Comparison of ENCODE assay signal across 8 cellular contexts in genomic region chr22:19853879-19854777, GRCh38. TPM values are rescaled to one million over a fixed set of nuclear protein-coding genes. Genes with fewer than 3 reads are reported as not detected.
DNase-seq lines count a peak whose midpoint lies in the region; ATAC-seq, FAIRE-seq and TF ChIP-seq lines count a peak whose summit lies in the region.

No MANE protein-coding gene starts in this region.

- CTCF ChIA-PET in Caco-2 (lab: Charles Lee) (interaction anchor here (0.7 to 1.1 kb wide), 4 partner anchors 56 to 130 kb away, joined by 3 to 5 read pairs (median 3); partner anchors contain the start of gene GP1BB), endothelial cell of umbilical vein (lab: Charles Lee) (interaction anchor here (0.7 to 2.3 kb wide), 9 partner anchors 10 to 130 kb away, joined by 3 to 12 read pairs (median 4); partner anchors contain the start of gene GP1BB)

- H3K27ac ChIP-seq in GM23338 (ENCODE audit: low read depth) = no peak overlapping the region
- H3K27ac ChIP-seq in RWPE2 (ENCODE audit: poor library complexity, severe bottlenecking) = peak overlapping the region; percentile 77
- H3K27ac ChIP-seq in endothelial cell of umbilical vein (ENCODE audit: insufficient read depth, low read depth, low read length) = peak overlapping the region; percentile 42
- H3K27ac ChIP-seq in muscle layer of colon (ENCODE audit: low read depth, low read length) = peak overlapping the region; percentile 77

- H4K20me1 ChIP-seq in GM23338 (replicated peaks; ENCODE audit: insufficient read depth) (peaks cover 4% of the 10 kb centered on the region; the same call in 1 of the 2 replicates), endothelial cell of umbilical vein (replicated peaks; ENCODE audit: control insufficient read depth, extremely low read depth, insufficient read depth, low read length) (no peaks in the 10 kb centered on the region)

- H2AFZ ChIP-seq in GM23338 (peak overlapping the region; percentile 83; the same call in 1 of the 2 replicates), endothelial cell of umbilical vein (ENCODE audit: low read depth, low read length) (peak overlapping the region; percentile 23)

- H3K9me3 Mint-ChIP-seq in Caco-2 (ENCODE audit: unreplicated experiment) (no peaks in the 10 kb centered on the region), GM23338 (no peaks in the 10 kb centered on the region)

- dilution Hi-C loops in endothelial cell of umbilical vein (cut with MboI; ENCODE audit: extremely low pct_ligation_motif_present, low sequenced_read_pairs) = no loop called here

- BruUV-seq in Caco-2 (replicated peaks; lab: Mats Ljungman, UMichigan) (TSS peak; percentile 36), endothelial cell of umbilical vein (replicated peaks; lab: Mats Ljungman, UMichigan) (TSS peak; percentile 37)

- intact Hi-C loops in Caco-2 (cut with micrococcal nuclease; ENCODE audit: unreplicated experiment) = loop anchor here (2.0 kb wide), 2 partner anchors 27 to 123 kb away; no protein-coding TSS in a partner anchor
- intact Hi-C loops in endothelial cell of umbilical vein (cut with micrococcal nuclease) = loop anchor here (1.0 to 5.0 kb wide), 5 partner anchors 10 to 123 kb away; no protein-coding TSS in a partner anchor

- H3K79me2 ChIP-seq in GM23338 (replicated peaks; ENCODE audit: insufficient read depth) (peaks cover 37% of the 10 kb centered on the region), endothelial cell of umbilical vein (ENCODE audit: control insufficient read depth, insufficient read depth, low read length) (peaks cover 52% of the 10 kb centered on the region)

- peak overlapping the region; percentile 70 for H3K9ac ChIP-seq in endothelial cell of umbilical vein (replicated peaks; ENCODE audit: extremely low read depth, insufficient read depth, low read length)
- peak overlapping the region; percentile 93 for H3K9ac ChIP-seq in muscle layer of colon (ENCODE audit: low read length)

- no peaks in the 10 kb centered on the region for H3K9me1 ChIP-seq in endothelial cell of umbilical vein (replicated peaks; ENCODE audit: control insufficient read depth, extremely low read depth, insufficient read depth, low read length)

- H3K4me1 ChIP-seq in Caco-2 (peaks cover 44% of the 10 kb centered on the region), GM23338 (ENCODE audit: insufficient read depth) (peaks cover 19% of the 10 kb centered on the region; the same call in 1 of the 2 replicates), RWPE2 (ENCODE audit: insufficient read depth, poor library complexity, severe bottlenecking) (peaks cover 22% of the 10 kb centered on the region), endothelial cell of umbilical vein (ENCODE audit: control insufficient read depth, extremely low read depth, insufficient read depth, low read length) (peaks cover 32% of the 10 kb centered on the region), muscle layer of colon (ENCODE audit: insufficient read depth, low read length) (peaks cover 25% of the 10 kb centered on the region)

- H3K4me3 ChIP-seq in Caco-2 (ENCODE audit: low read depth, low read length) = peak overlapping the region; percentile 87
- H3K4me3 ChIP-seq in GM23338 = peak overlapping the region; percentile 96
- peak overlapping the region; percentile 65 for H3K4me3 ChIP-seq in RWPE2 (ENCODE audit: severe bottlenecking)
- peak overlapping the region; percentile 78 to 97 (median 88) for H3K4me3 ChIP-seq in endothelial cell of umbilical vein (replicated peaks in 1 of 3; ENCODE audit: insufficient read depth in 1 of 3, low read depth in 1 of 3, low read length in 3 of 3)
- peak overlapping the region; percentile 83 to 90 for H3K4me3 ChIP-seq in muscle layer of colon (ENCODE audit: low read depth in 1 of 2, low read length in 2 of 2)

- no peaks in the 10 kb centered on the region for H3K9me3 ChIP-seq in Caco-2
- no peaks in the 10 kb centered on the region for H3K9me3 ChIP-seq in RWPE2 (ENCODE audit: severe bottlenecking)
- no peaks in the 10 kb centered on the region for H3K9me3 ChIP-seq in endothelial cell of umbilical vein (replicated peaks; ENCODE audit: control insufficient read depth, insufficient read depth, low read length)
- H3K9me3 ChIP-seq in muscle layer of colon (ENCODE audit: low read length) = no peaks in the 10 kb centered on the region

- H3K27ac Mint-ChIP-seq in Caco-2 (ENCODE audit: unreplicated experiment) (peak overlapping the region; percentile 87), GM23338 (peak overlapping the region; percentile 68)

- no peak for TF ChIP-seq POLR2A in endothelial cell of umbilical vein (IDR thresholded peaks at IDR 0.05; ENCODE audit: low read depth, low read length)

- H3K27me3 ChIP-seq in Caco-2 (replicated peaks; ENCODE audit: control insufficient read depth, insufficient read depth, low read length) (no peaks in the 10 kb centered on the region), GM23338 (ENCODE audit: insufficient read depth) (no peaks in the 10 kb centered on the region), RWPE2 (ENCODE audit: insufficient read depth, poor library complexity, severe bottlenecking) (no peaks in the 10 kb centered on the region), endothelial cell of umbilical vein (ENCODE audit: control insufficient read depth in 2 of 2, insufficient read depth in 2 of 2, low read length in 2 of 2) (no peaks in the 10 kb centered on the region), muscle layer of colon (ENCODE audit: control insufficient read depth in 1 of 2, insufficient read depth in 2 of 2, low read length in 2 of 2) (no peaks in the 10 kb centered on the region)

- H3K27me3 Mint-ChIP-seq in Caco-2 (ENCODE audit: insufficient read depth, unreplicated experiment) (no peaks in the 10 kb centered on the region), GM23338 (ENCODE audit: insufficient read depth, low read depth, poor library complexity) (peaks cover 19% of the 10 kb centered on the region)

- DNase-seq in Caco-2 (peak in 1 of 2 experiments; percentile 32), GM23338 (ENCODE audit: low spot score) (no peak), RWPE2 (ENCODE audit: low spot score) (no peak), endothelial cell of umbilical vein (ENCODE audit: low read depth, low spot score) (no peak), cerebellar cortex (ENCODE audit: low spot score) (no peak), NCI-H1436 treated with DMSO at 0.1 percent for 48 hours (lab: John Stamatoyannopoulos, UW) (no peak), NCI-H82 treated with DMSO at 0.1 percent for 48 hours (lab: John Stamatoyannopoulos, UW; ENCODE audit: unreplicated experiment) (no peak)

- 0 out of 2 replicates have a peak, but pooled peaks cover 4% of the 10 kb centered on the region for H3F3A ChIP-seq in GM23338 (replicated peaks; ENCODE audit: low read depth)

- FAIRE-seq in endothelial cell of umbilical vein (lab: Jason Lieb, UNC) = peak; percentile 47

- POLR2A ChIA-PET in Caco-2 (lab: Charles Lee) (interaction anchor here (1.4 kb wide), 1 partner anchor 21 kb away, joined by 8 read pairs; no protein-coding TSS in a partner anchor), endothelial cell of umbilical vein (lab: Charles Lee) (interaction anchor here (0.9 to 1.3 kb wide), 3 partner anchors 11 to 36 kb away, joined by 3 to 4 read pairs (median 3); no protein-coding TSS in a partner anchor)

- TF ChIP-seq CTCF in Caco-2 (IDR thresholded peaks at IDR 0.05; ENCODE audit: insufficient read depth in 1 of 2, low read depth in 1 of 2, low read length in 1 of 2, severe bottlenecking in 1 of 2, unreplicated experiment in 1 of 2) (no peak), GM23338 (conservative IDR thresholded peaks at IDR 0.05; ENCODE audit: low read depth in 2 of 2) (no peak), RWPE2 (IDR thresholded peaks at IDR 0.05; ENCODE audit: poor library complexity, severe bottlenecking) (no peak), endothelial cell of umbilical vein (IDR thresholded peaks at IDR 0.05; ENCODE audit: extremely low read depth in 1 of 2, insufficient read depth in 1 of 2, low read depth in 1 of 2, low read length in 2 of 2) (no peak)

- H3K9me2 ChIP-seq in GM23338 (ENCODE audit: insufficient read depth) = no peaks in the 10 kb centered on the region

- H3K36me3 Mint-ChIP-seq in Caco-2 (ENCODE audit: insufficient read depth, unreplicated experiment) = peaks cover 42% of the 10 kb centered on the region
- H3K36me3 Mint-ChIP-seq in GM23338 (ENCODE audit: low read depth) = peaks cover 32% of the 10 kb centered on the region

- peaks cover 6% of the 10 kb centered on the region for H3K36me3 ChIP-seq in Caco-2 (ENCODE audit: control insufficient read depth, insufficient read depth, low read length)
- no peaks in the 10 kb centered on the region; the same call in 1 of the 2 replicates for H3K36me3 ChIP-seq in GM23338 (ENCODE audit: insufficient read depth)
- peaks cover 34% of the 10 kb centered on the region for H3K36me3 ChIP-seq in RWPE2 (ENCODE audit: low read depth)
- peaks cover 15 to 25% of the 10 kb centered on the region in 2 experiments for H3K36me3 ChIP-seq in endothelial cell of umbilical vein (ENCODE audit: control insufficient read depth in 2 of 2, extremely low read depth in 1 of 2, insufficient read depth in 2 of 2, low read length in 2 of 2)
- peaks cover 31% of the 10 kb centered on the region for H3K36me3 ChIP-seq in muscle layer of colon (ENCODE audit: insufficient read depth, low read length)

- H3K4me1 Mint-ChIP-seq in Caco-2 (ENCODE audit: low read depth, unreplicated experiment) (peaks cover 33% of the 10 kb centered on the region), GM23338 (peaks cover 41% of the 10 kb centered on the region)

- ATAC-seq in GM23338 (peak; percentile 15), RWPE2 (ENCODE audit: low read depth) (0 out of 3 replicates have a peak, but pooled peaks have one; percentile 0)

- peak overlapping the region; percentile 98 for H3K4me2 ChIP-seq in GM23338
- H3K4me2 ChIP-seq in endothelial cell of umbilical vein (ENCODE audit: insufficient read depth, low read length) = peak overlapping the region; percentile 89

- H3K4me3 Mint-ChIP-seq in Caco-2 (ENCODE audit: unreplicated experiment) (peak overlapping the region; percentile 95), GM23338 (peak overlapping the region; percentile 98)

RNA-seq across cellular contexts. Expression of gene GNB1L, which starts 0.5 kb away (rescaled TPM):
- total RNA-seq in Caco-2 (2022) (13.4 and 15.8 TPM in 2 replicates), endothelial cell of umbilical vein (5.9 and 11.2 TPM in 2 replicates)
- total RNA-seq in GM23338 (2014; rRNA removed; shearing (Covaris generic)) = 19.2 and 27.8 TPM in 2 replicates
- polyA plus RNA-seq in GM23338 (2016; fragmentation: Nextera tagmentation; extraction: Ambion mirVana) (15.2 and 17.4 TPM in 2 replicates), endothelial cell of umbilical vein (5.4 and 5.9 TPM in 2 replicates)
- 2.2 and 3.8 TPM in 2 replicates for polyA plus RNA-seq in endothelial cell of umbilical vein (2011; cell fraction: cytosol; rRNA removed)
- polyA plus RNA-seq in endothelial cell of umbilical vein (2011; cell fraction: nucleus; rRNA removed) = 2.7 and 3.2 TPM in 2 replicates
- 3.5 and 3.6 TPM in 2 replicates for polyA plus RNA-seq in endothelial cell of umbilical vein (2012)
- polyA minus RNA-seq in endothelial cell of umbilical vein = 1.6 and 3.5 TPM in 2 replicates
- 1.7 TPM for polyA minus RNA-seq in endothelial cell of umbilical vein (2011; cell fraction: cytosol; rRNA and poly(A)+ RNA removed)
- polyA minus RNA-seq in endothelial cell of umbilical vein (2011; cell fraction: nucleus; rRNA and poly(A)+ RNA removed) = 2.4 TPM in 2 replicates

RNA-seq across cellular contexts. Expression of gene RTL10, which starts 0.5 kb away (rescaled TPM):
- total RNA-seq in Caco-2 (2022) (27.5 and 29.7 TPM in 2 replicates), endothelial cell of umbilical vein (31.9 and 32.1 TPM in 2 replicates)
- 17.4 and 19.2 TPM in 2 replicates for total RNA-seq in GM23338 (2014; rRNA removed; shearing (Covaris generic))
- polyA plus RNA-seq in GM23338 (2016; fragmentation: Nextera tagmentation; extraction: Ambion mirVana) (7.8 and 9.4 TPM in 2 replicates), endothelial cell of umbilical vein (40.8 and 54.5 TPM in 2 replicates)
- polyA plus RNA-seq in endothelial cell of umbilical vein (2011; cell fraction: cytosol; rRNA removed) = 21.6 and 22.9 TPM in 2 replicates
- 43.8 and 53.4 TPM in 2 replicates for polyA plus RNA-seq in endothelial cell of umbilical vein (2011; cell fraction: nucleus; rRNA removed)
- 8.0 and 9.8 TPM in 2 replicates for polyA plus RNA-seq in endothelial cell of umbilical vein (2012)
- polyA minus RNA-seq in endothelial cell of umbilical vein = 84.1 and 88.0 TPM in 2 replicates
- 9.0 TPM for polyA minus RNA-seq in endothelial cell of umbilical vein (2011; cell fraction: cytosol; rRNA and poly(A)+ RNA removed)
- polyA minus RNA-seq in endothelial cell of umbilical vein (2011; cell fraction: nucleus; rRNA and poly(A)+ RNA removed) = 20.7 and 26.1 TPM in 2 replicates
